In the genomic region with DNA sequence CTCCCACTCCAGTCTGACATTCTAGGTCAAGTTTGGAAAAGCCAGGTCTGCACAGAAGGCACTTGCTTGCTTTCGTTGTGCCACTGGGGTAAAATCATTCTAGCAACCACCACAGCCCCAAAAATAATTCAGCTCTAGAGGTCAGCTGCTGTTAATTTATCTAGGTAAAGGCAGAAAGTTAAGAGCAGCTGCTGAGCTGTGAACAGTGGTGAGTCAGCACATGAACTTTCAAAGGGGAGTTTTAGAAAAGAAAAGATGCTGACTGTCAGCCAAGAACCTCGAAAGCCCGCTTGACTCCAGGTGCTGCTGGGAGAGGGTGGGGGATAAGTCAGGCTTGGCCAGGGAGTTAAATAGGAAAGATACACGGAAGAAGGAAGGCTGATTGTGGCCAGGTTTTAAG, we compare ENCODE assay signal across 10 cellular contexts. TPM values are rescaled to one million over a fixed set of nuclear protein-coding genes. Genes with fewer than 3 reads are reported as not detected.
DNase-seq lines count a peak whose midpoint lies in the region; ATAC-seq and TF ChIP-seq lines count a peak whose summit lies in the region.
"Had no signal": no experiment of that assay in that cellular context is flagged by ENCODE, and none has a peak within 500 bp of the region (broad histone marks: within the 10 kb centered on the region; RNA-seq: fewer than 3 reads in every experiment).

No MANE protein-coding gene starts in this region.

- ATAC-seq in HG03159 (IDR thresholded peaks at IDR 0.05; ENCODE audit: unreplicated experiment) (no peak), HG03565 (IDR thresholded peaks at IDR 0.05; ENCODE audit: unreplicated experiment) (no peak)

- POLR2A ChIA-PET in RWPE1 (lab: Yijun Ruan, JAX; ENCODE audit: low non-redundant PET), result no interaction called here

- peak; percentile 10 for DNase-seq in NCI-H2196 (lab: John Stamatoyannopoulos, UW; ENCODE audit: unreplicated experiment)
- DNase-seq in NCI-H2196 treated with DMSO at 0.1 percent for 48 hours (lab: John Stamatoyannopoulos, UW; ENCODE audit: unreplicated experiment), result no peak
- DNase-seq in H4 (ENCODE audit: low spot score), result peak; percentile 66
- DNase-seq in RWPE1 (ENCODE audit: low spot score), result peak; percentile 73
- DNase-seq in kidney tubule cell (ENCODE audit: low spot score), result peak; percentile 78
- no peak for DNase-seq in inferior parietal cortex (ENCODE audit: extremely low spot score)
- DNase-seq: hippocampal formation, NCI-H526 had no signal

- H3K27ac ChIP-seq in RWPE1, result peak overlapping the region; percentile 34

- TF ChIP-seq CTCF in RWPE1 (conservative IDR thresholded peaks at IDR 0.05; ENCODE audit: low read depth), result no peak

- CTCF ChIA-PET in RWPE1 (lab: Yijun Ruan, JAX), result interaction anchor here (0.6 kb wide), 1 partner anchor 156 kb away, joined by 3 read pairs; no protein-coding TSS in a partner anchor

RNA-seq across cellular contexts. Expression of a gene that starts 12.7 kb away (rescaled TPM):
- not detected in 2 replicates for total RNA-seq in H4 (2014; rRNA removed; shearing (Covaris generic))

RNA-seq across cellular contexts. Expression of a gene that starts 16.4 kb away (rescaled TPM):
- 1.7 and 2.5 TPM in 2 replicates for total RNA-seq in H4 (2014; rRNA removed; shearing (Covaris generic))

RNA-seq across cellular contexts. Expression of a gene that starts 33.4 kb away (rescaled TPM):
- total RNA-seq in H4 (2014; rRNA removed; shearing (Covaris generic)), result not detected in 2 replicates

Comparison
In these comparisons a context has a peak if more than half of its experiments do, and no peak if none do; other contexts are left out.
1. DNase-seq: peak in NCI-H2196 (single experiment), H4 (single experiment), RWPE1 (single experiment) and kidney tubule cell (single experiment); none in NCI-H2196 treated with DMSO at 0.1 percent for 48 hours (single experiment) and inferior parietal cortex (single experiment).